Comparison of ENCODE assay signal across 16 cellular contexts in genomic region chr7:120274899-120275298, GRCh38. TPM values are rescaled to one million over a fixed set of nuclear protein-coding genes. Genes with fewer than 3 reads are reported as not detected.
"Had no signal": no experiment of that assay in that cellular context is flagged by ENCODE, and none has a peak within 500 bp of the region (broad histone marks: within the 10 kb centered on the region; RNA-seq: fewer than 3 reads in every experiment).

No MANE protein-coding gene starts in this region.

- DNase-seq: activated CD4-positive, alpha-beta T cell treated with anti-CD3 and anti-CD28 coated beads, Interleukin-2, amount 10 ng/mL, durations not matched to agents 7 days and 5 days; activated CD4-positive, CD25-positive, alpha-beta regulatory T cell; activated naive CD4-positive, alpha-beta T cell treated with anti-CD3 and anti-CD28 coated beads, Interleukin-2, amount 10 ng/mL, durations not matched to agents 7 days and 5 days; central memory CD4-positive, alpha-beta T cell; endodermal cell; erythroblast; hippocampal formation; naive thymus-derived CD4-positive, alpha-beta T cell; stimulated activated CD4-positive, alpha-beta T cell treated with anti-CD3 and anti-CD28 coated beads, Interleukin-12 subunit alpha, Interleukin-12 subunit beta, amount 100 ng/mL, for 4 hours; stimulated activated naive CD4-positive, alpha-beta T cell treated with Interleukin-2 at 50 U/mL for 16 hours; T-helper 17 cell had no signal

- H3K4me3 ChIP-seq: lung, suprapubic skin had no signal

- H3K9me3 ChIP-seq: suprapubic skin had no signal

- H3K36me3 ChIP-seq: suprapubic skin had no signal

- H3K27ac ChIP-seq: suprapubic skin had no signal

RNA-seq across cellular contexts. Expression of gene KCND2, which starts 1.9 kb away (rescaled TPM):
- total RNA-seq: activated CD4-positive, alpha-beta T cell treated with anti-CD3 and anti-CD28 coated beads, Interleukin-2, amount 10 ng/mL, durations not matched to agents 7 days and 5 days; activated CD8-positive, alpha-beta memory T cell treated with anti-CD3 and anti-CD28 coated beads for 36 hours; activated T-helper 2 cell treated with anti-CD3 and anti-CD28 coated beads, Interferon-gamma antibody, Interleukin-2, Interleukin-4, amounts not matched to agents 10 μg/mL and 5 μg/mL and 100 μg/mL, durations not matched to agents 14 hours and 24 hours and 36 hours; naive thymus-derived CD4-positive, alpha-beta T cell; pulmonary artery endothelial cell; T-helper 17 cell had no signal
- polyA plus RNA-seq: naive thymus-derived CD4-positive, alpha-beta T cell had no signal
